ENCODE assay signal across 21 cellular contexts in the genomic region with DNA sequence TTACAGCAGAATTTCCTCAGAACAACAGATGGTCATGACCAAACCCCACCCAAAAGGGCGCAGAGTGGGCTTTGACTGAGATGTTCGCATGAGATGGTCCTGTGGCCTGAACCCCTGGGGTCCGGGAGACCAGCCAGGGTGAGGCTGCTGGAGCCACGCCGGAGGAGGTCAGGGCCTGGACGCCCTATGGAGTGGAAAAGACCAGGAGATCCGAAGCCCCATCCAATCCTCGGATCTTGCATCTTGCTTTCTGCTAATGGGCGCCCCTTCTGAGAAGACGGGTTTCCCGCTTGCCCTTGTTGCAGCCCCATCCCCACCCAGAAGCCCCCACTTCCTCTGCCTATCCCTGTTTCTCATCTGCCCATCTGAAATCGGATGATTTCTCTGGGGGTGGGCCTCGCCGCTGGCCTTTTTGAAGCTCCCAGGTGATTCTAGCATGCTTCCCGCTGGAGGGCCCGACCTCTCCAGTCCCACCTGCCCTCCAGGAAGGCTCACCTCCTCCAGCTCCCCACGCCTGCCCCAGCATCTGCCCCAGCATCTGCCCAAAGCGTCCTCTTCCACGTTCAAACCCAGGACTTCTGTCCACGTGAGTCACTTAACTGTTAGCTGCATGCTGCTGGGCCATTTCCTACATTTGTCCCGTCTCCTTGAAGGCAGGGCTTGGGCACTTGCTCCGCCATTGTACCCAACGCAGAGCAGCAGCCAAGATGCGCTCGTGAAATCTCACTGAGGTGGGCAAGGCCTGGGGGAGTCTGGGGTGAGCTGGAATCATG. TPM values are rescaled to one million over a fixed set of nuclear protein-coding genes. Genes with fewer than 3 reads are reported as not detected.
A peak's percentile ranks its signal among the peaks of the same experiment; 100 is the strongest.
DNase-seq lines count a peak whose midpoint lies in the region; ATAC-seq lines count a peak whose summit lies in the region.
"Had no signal": no experiment of that assay in that cellular context is flagged by ENCODE, and none has a peak within 500 bp of the region (broad histone marks: within the 10 kb centered on the region; RNA-seq: fewer than 3 reads in every experiment).

No MANE protein-coding gene starts in this region.

- no peak overlapping the region for H3K4me3 ChIP-seq in right cardiac atrium (ENCODE audit: low read length)
- H3K4me3 ChIP-seq: BLaER1 treated with 17β-estradiol and CSF1 and Interleukin-3, amounts not matched to agents 10 nM and 100 nM; SJCRH30 had no signal

- DNase-seq in cardiac septum (ENCODE audit: low spot score) (peak; percentile 58), right cardiac atrium (no peak), islet precursor cell (peak; percentile 29), posterior vena cava (ENCODE audit: low spot score) (peak; percentile 68), ureter (ENCODE audit: low spot score) (peak; percentile 29), NCI-H2029 (lab: John Stamatoyannopoulos, UW) (no peak), superior temporal gyrus (ENCODE audit: extremely low spot score) (no peak)
- DNase-seq: 8988T; CD8-positive, alpha-beta T cell; DMS153; Kasumi-1; NCI-H1694 treated with DMSO at 0.1 percent for 48 hours; NCI-H2227 treated with DMSO at 0.1 percent for 48 hours; NCI-H510A treated with DMSO at 0.1 percent for 48 hours; NCI-H748 treated with DMSO at 0.1 percent for 48 hours; SJCRH30 had no signal

- no peaks in the 10 kb centered on the region for H3K27me3 ChIP-seq in right cardiac atrium (ENCODE audit: control insufficient read depth, insufficient read depth)
- H3K27me3 ChIP-seq: BLaER1 treated with 17β-estradiol and CSF1 and Interleukin-3, amounts not matched to agents 10 nM and 100 nM; SJCRH30 had no signal

- H3K4me1 ChIP-seq in right cardiac atrium (ENCODE audit: control insufficient read depth, insufficient read depth, low read length): no peaks in the 10 kb centered on the region
- H3K4me1 ChIP-seq: BLaER1 treated with 17β-estradiol and CSF1 and Interleukin-3, amounts not matched to agents 10 nM and 100 nM; SJCRH30 had no signal

- intact Hi-C loops in cardiac septum (cut with DNase I): no loop called here
- intact Hi-C loops in right cardiac atrium (cut with DNase I): no loop called here
- intact Hi-C loops in posterior vena cava (cut with DNase I): no loop called here

- 92% methylated on average over 25 of the region's 25 CpGs for WGBS in right cardiac atrium

- H3K27ac ChIP-seq in right cardiac atrium (ENCODE audit: low read length): no peak overlapping the region
- H3K27ac ChIP-seq: BLaER1 treated with 17β-estradiol and CSF1 and Interleukin-3, amounts not matched to agents 10 nM and 100 nM; SJCRH30 had no signal

- ATAC-seq in right cardiac atrium: no peak
- no peak for ATAC-seq in HG03045 (IDR thresholded peaks at IDR 0.05; ENCODE audit: unreplicated experiment)
- ATAC-seq: CD8-positive, alpha-beta T cell; Panc1 had no signal

- H3K9me3 ChIP-seq in right cardiac atrium (ENCODE audit: control insufficient read depth, low read length): no peaks in the 10 kb centered on the region
- H3K9me3 ChIP-seq: BLaER1 treated with 17β-estradiol and CSF1 and Interleukin-3, amounts not matched to agents 10 nM and 100 nM; SJCRH30 had no signal

RNA-seq across cellular contexts. Expression of gene CNDP1, which starts 4.3 kb away (rescaled TPM):
- total RNA-seq in cardiac septum (not detected), right cardiac atrium (not detected), posterior vena cava (under 1 TPM in 1 of 2 donors, not detected in 1; 0.19 TPM), ureter (0.31 TPM)
- 0.05 TPM for polyA plus RNA-seq in right cardiac atrium
- total RNA-seq: H1, MCF 10A, SJCRH30 had no signal

RNA-seq across cellular contexts. Expression of gene CNDP2, which starts 33.8 kb away (rescaled TPM):
- total RNA-seq in cardiac septum: 65.7 TPM
- total RNA-seq in right cardiac atrium: 10 to 100 TPM; 52.1 to 60.7 (median 55.0) TPM
- polyA plus RNA-seq in right cardiac atrium: 41.0 TPM
- total RNA-seq in posterior vena cava: 10 to 100 TPM; 73.5 to 75.0 TPM
- 344 TPM for total RNA-seq in ureter

Comparison
In these comparisons a context has a peak if more than half of its experiments do, and no peak if none do; other contexts are left out.
1. DNase-seq: peak in cardiac septum (single experiment), islet precursor cell (single experiment), posterior vena cava (single experiment) and ureter (single experiment); none in right cardiac atrium (0 of 3), NCI-H2029 (single experiment) and superior temporal gyrus (single experiment).